ENCODE assay signal across 28 cellular contexts in genomic region chr12:2461046-2461445, GRCh38.
"Had no signal": no experiment of that assay in that cellular context is flagged by ENCODE, and none has a peak within 500 bp of the region (broad histone marks: within the 10 kb centered on the region; RNA-seq: fewer than 3 reads in every experiment).

No MANE protein-coding gene starts in this region.

- H3K27ac Mint-ChIP-seq: naive B cell; natural killer cell; nephron; progenitor cell of endocrine pancreas; stimulated activated memory B cell treated with anti-CD40 and anti-IgM and Interleukin-4, amounts not matched to agents 10 μg/mL and 1 μg/mL and 100 μg/mL, for 72 hours; stimulated activated naive CD8-positive, alpha-beta T cell treated with anti-CD3 and anti-CD28 coated beads, Interleukin-15, amount 100 ng/mL, for 72 hours had no signal

- ATAC-seq: natural killer cell; pancreas; psoas muscle; stimulated activated naive CD8-positive, alpha-beta T cell treated with anti-CD3 and anti-CD28 coated beads, Interleukin-15, amount 100 ng/mL, for 72 hours; stimulated activated naive CD8-positive, alpha-beta T cell treated with anti-CD3 and anti-CD28 coated beads, Interleukin-15, Interleukin-2, amounts not matched to agents 100 U/mL and 50 U/mL, for 24 hours had no signal

- H3K36me3 Mint-ChIP-seq: naive B cell; natural killer cell; stimulated activated memory B cell treated with anti-CD40 and anti-IgM and Interleukin-4, amounts not matched to agents 10 μg/mL and 1 μg/mL and 100 μg/mL, for 72 hours had no signal

- DNase-seq: naive B cell; natural killer cell; nucleus accumbens; pancreas; psoas muscle; right lobe of liver; spleen; stimulated activated CD4-positive, alpha-beta T cell treated with anti-CD3 and anti-CD28 coated beads, Interleukin-12 subunit alpha, Interleukin-12 subunit beta, amount 100 ng/mL, for 4 hours; stimulated activated CD4-positive, alpha-beta T cell treated with anti-CD3 and anti-CD28 coated beads, Interleukin-1b, Interleukin-23, amount 100 ng/mL, for 48 hours; stimulated activated CD4-positive, alpha-beta T cell treated with anti-CD3 and anti-CD28 coated beads, Interleukin-4, amount 100 ng/mL, for 1 hour; stimulated activated CD4-positive, alpha-beta T cell treated with anti-CD3 and anti-CD28 coated beads, Interleukin-4, amount 100 ng/mL, for 4 hours; stimulated activated CD8-positive, alpha-beta memory T cell treated with anti-CD3 and anti-CD28 coated beads, Interleukin-4, amount 100 ng/mL, for 48 hours; stimulated activated naive CD4-positive, alpha-beta T cell; stimulated activated naive CD8-positive, alpha-beta T cell treated with anti-CD3 and anti-CD28 coated beads, Interleukin-15, amount 100 ng/mL, for 72 hours; stimulated activated naive CD8-positive, alpha-beta T cell treated with anti-CD3 and anti-CD28 coated beads, Interleukin-15, Interleukin-2, amounts not matched to agents 100 U/mL and 50 U/mL, for 24 hours; substantia nigra; testis; tibial artery; transverse colon; uterus had no signal

- H3K4me1 ChIP-seq: pancreas, psoas muscle, right lobe of liver, suprapubic skin, testis, tibial artery, transverse colon, uterus had no signal

- H3K27me3 Mint-ChIP-seq: naive B cell; stimulated activated naive CD8-positive, alpha-beta T cell treated with anti-CD3 and anti-CD28 coated beads, Interleukin-15, amount 100 ng/mL, for 72 hours had no signal

- H3K27ac ChIP-seq: neutrophil, pancreas, psoas muscle, right lobe of liver, skin epidermis, spleen, suprapubic skin, testis, tibial artery, transverse colon, upper lobe of left lung, uterus had no signal

- H3K9me3 ChIP-seq: neutrophil, pancreas, psoas muscle, right lobe of liver, spleen, suprapubic skin, testis, tibial artery, transverse colon, upper lobe of left lung, uterus had no signal

- H3K27me3 ChIP-seq: right lobe of liver, suprapubic skin, testis, tibial artery, transverse colon, upper lobe of left lung, uterus had no signal

- FAIRE-seq: pancreas had no signal

- H3K36me3 ChIP-seq: neutrophil, pancreas, right lobe of liver, spleen, suprapubic skin, transverse colon, upper lobe of left lung, uterus had no signal

- H3K9me3 Mint-ChIP-seq: naive B cell; natural killer cell; nephron; stimulated activated memory B cell treated with anti-CD40 and anti-IgM and Interleukin-4, amounts not matched to agents 10 μg/mL and 1 μg/mL and 100 μg/mL, for 72 hours; stimulated activated naive CD8-positive, alpha-beta T cell treated with anti-CD3 and anti-CD28 coated beads, Interleukin-15, amount 100 ng/mL, for 72 hours had no signal

- H3K4me3 ChIP-seq: pancreas, psoas muscle, right lobe of liver, skin epidermis, smooth muscle cell, spleen, suprapubic skin, testis, tibial artery, transverse colon, upper lobe of left lung, uterus had no signal

- H3K4me1 Mint-ChIP-seq: naive B cell; natural killer cell; stimulated activated memory B cell treated with anti-CD40 and anti-IgM and Interleukin-4, amounts not matched to agents 10 μg/mL and 1 μg/mL and 100 μg/mL, for 72 hours; stimulated activated naive CD8-positive, alpha-beta T cell treated with anti-CD3 and anti-CD28 coated beads, Interleukin-15, amount 100 ng/mL, for 72 hours had no signal

- H3K4me3 Mint-ChIP-seq: naive B cell; natural killer cell; nephron; stimulated activated memory B cell treated with anti-CD40 and anti-IgM and Interleukin-4, amounts not matched to agents 10 μg/mL and 1 μg/mL and 100 μg/mL, for 72 hours; stimulated activated naive CD8-positive, alpha-beta T cell treated with anti-CD3 and anti-CD28 coated beads, Interleukin-15, amount 100 ng/mL, for 72 hours had no signal
